Comparison of ENCODE assay signal across 21 cellular contexts in the genomic region with DNA sequence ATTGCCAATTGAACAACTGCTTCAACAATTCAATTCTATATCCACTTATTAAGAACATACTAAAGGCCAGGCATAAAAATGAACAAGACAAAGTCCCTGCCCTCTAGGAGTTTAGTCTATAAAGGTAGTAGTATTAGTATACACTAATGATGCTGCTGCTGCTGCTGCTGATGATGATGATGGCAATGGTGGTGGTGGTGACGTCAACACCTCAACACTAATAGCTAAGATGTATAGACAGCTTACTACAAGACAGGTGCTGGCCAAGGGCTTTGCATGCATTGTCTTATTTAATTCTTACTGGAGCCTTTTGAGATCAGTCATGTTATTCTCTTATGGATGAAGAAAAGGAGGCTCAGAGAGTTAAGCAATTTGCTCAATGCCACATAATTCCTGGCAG.
A peak's percentile ranks its signal among the peaks of the same experiment; 100 is the strongest.
DNase-seq lines count a peak whose midpoint lies in the region; ATAC-seq, FAIRE-seq and TF ChIP-seq lines count a peak whose summit lies in the region.
"Had no signal": no experiment of that assay in that cellular context is flagged by ENCODE, and none has a peak within 500 bp of the region (broad histone marks: within the 10 kb centered on the region; RNA-seq: fewer than 3 reads in every experiment).

No MANE protein-coding gene starts in this region.

- no peak overlapping the region for H3K4me3 Mint-ChIP-seq in endodermal cell
- H3K4me3 Mint-ChIP-seq: B cell; CD4-positive, alpha-beta T cell; CD8-positive, alpha-beta T cell had no signal

- peaks cover 12% of the 10 kb centered on the region for H3K4me1 Mint-ChIP-seq in endodermal cell
- H3K4me1 Mint-ChIP-seq: B cell had no signal

- H3K27ac ChIP-seq in HepG2 (ENCODE audit: extremely low read length, insufficient read depth, low read length): no peak overlapping the region
- H3K27ac ChIP-seq in right lobe of liver: no peak overlapping the region
- H3K27ac ChIP-seq in endodermal cell (ENCODE audit: low read depth, low read length): no peak overlapping the region
- no peak overlapping the region for H3K27ac ChIP-seq in right cardiac atrium (ENCODE audit: low read length)
- H3K27ac ChIP-seq: 22Rv1; A549; BLaER1 treated with 17β-estradiol and CSF1 and Interleukin-3, amounts not matched to agents 10 nM and 100 nM; C4-2B had no signal

- H3K9ac ChIP-seq in HepG2 (ENCODE audit: insufficient read depth, low read depth, low read length): no peak overlapping the region
- H3K9ac ChIP-seq in endodermal cell (ENCODE audit: extremely low read depth, low read length, poor library complexity, severe bottlenecking): no peak overlapping the region
- H3K9ac ChIP-seq: BLaER1 treated with 17β-estradiol and CSF1 and Interleukin-3, amounts not matched to agents 10 nM and 100 nM had no signal

- H3K9me3 Mint-ChIP-seq in endodermal cell: no peaks in the 10 kb centered on the region
- H3K9me3 Mint-ChIP-seq: CD4-positive, alpha-beta T cell; CD8-positive, alpha-beta T cell had no signal

- H3K27ac Mint-ChIP-seq in endodermal cell: no peak overlapping the region
- H3K27ac Mint-ChIP-seq: B cell; CD4-positive, alpha-beta T cell; CD8-positive, alpha-beta T cell had no signal

- TF ChIP-seq RAD21 in HepG2 (CRISPR knock-in tag; IDR thresholded peaks at IDR 0.05): no peak

- CTCF ChIA-PET in HepG2 (lab: Yijun Ruan, JAX; ENCODE audit: low intra/inter-chr PET ratio, low total read pairs): no interaction called here

- H2AFZ ChIP-seq in HepG2 (ENCODE audit: low read length): no peak overlapping the region

- H3K9me3 ChIP-seq in HepG2 (ENCODE audit: low read length): no peaks in the 10 kb centered on the region
- H3K9me3 ChIP-seq in right lobe of liver: no peaks in the 10 kb centered on the region
- H3K9me3 ChIP-seq in endodermal cell (ENCODE audit: control insufficient read depth, low read length): no peaks in the 10 kb centered on the region
- H3K9me3 ChIP-seq in right cardiac atrium (ENCODE audit: control insufficient read depth, low read length): no peaks in the 10 kb centered on the region
- H3K9me3 ChIP-seq: A549; BLaER1 treated with 17β-estradiol and CSF1 and Interleukin-3, amounts not matched to agents 10 nM and 100 nM; Caco-2 had no signal

- BruUV-seq in HepG2 (replicated peaks; lab: Mats Ljungman, UMichigan): no TSS peak

- H3K36me3 ChIP-seq in HepG2 (replicated peaks in 1 of 2; ENCODE audit: control insufficient read depth in 1 of 2, insufficient read depth in 2 of 2, low read length in 2 of 2) (no peaks in the 10 kb centered on the region), right lobe of liver (no peaks in the 10 kb centered on the region), endodermal cell (ENCODE audit: control insufficient read depth, insufficient read depth, low read length) (no peaks in the 10 kb centered on the region)
- H3K36me3 ChIP-seq: BLaER1 treated with 17β-estradiol and CSF1 and Interleukin-3, amounts not matched to agents 10 nM and 100 nM had no signal

- H3K79me2 ChIP-seq in HepG2 (ENCODE audit: insufficient read depth, low read length): no peaks in the 10 kb centered on the region

- ATAC-seq in HepG2 (no peak), right lobe of liver (no peak), right cardiac atrium (no peak)
- ATAC-seq: A549; CD8-positive, alpha-beta T cell had no signal

- H4K20me1 ChIP-seq in HepG2 (ENCODE audit: insufficient read depth, low read length): no peaks in the 10 kb centered on the region
- H4K20me1 ChIP-seq: BLaER1 treated with 17β-estradiol and CSF1 and Interleukin-3, amounts not matched to agents 10 nM and 100 nM had no signal

- DNase-seq in HepG2 (ENCODE audit: low spot score) (no peak), right lobe of liver (no peak), endodermal cell (peak; percentile 27), right cardiac atrium (no peak), RKO (ENCODE audit: low spot score) (no peak)
- DNase-seq: AML-193; Caco-2; Calu3; CD4-positive, alpha-beta T cell; CD8-positive, alpha-beta T cell; DMS79 treated with DMSO at 0.1 percent for 48 hours; GF-D8 had no signal

- H3K27me3 ChIP-seq in HepG2 (ENCODE audit: control insufficient read depth in 1 of 2, insufficient read depth in 2 of 2, low read length in 2 of 2) (0 out of 5 replicates have a peak, but pooled peaks cover 0 to 1% of the 10 kb centered on the region in 2 experiments), right lobe of liver (no peaks in the 10 kb centered on the region), endodermal cell (ENCODE audit: control insufficient read depth, insufficient read depth, low read length, poor library complexity, severe bottlenecking) (no peaks in the 10 kb centered on the region), right cardiac atrium (ENCODE audit: control insufficient read depth, insufficient read depth) (peaks cover 4% of the 10 kb centered on the region)
- H3K27me3 ChIP-seq: BLaER1 treated with 17β-estradiol and CSF1 and Interleukin-3, amounts not matched to agents 10 nM and 100 nM had no signal

- no peaks in the 10 kb centered on the region for H3K4me1 ChIP-seq in HepG2 (ENCODE audit: insufficient read depth, low read length)
- no peaks in the 10 kb centered on the region for H3K4me1 ChIP-seq in right lobe of liver
- peaks cover 2% of the 10 kb centered on the region for H3K4me1 ChIP-seq in endodermal cell (ENCODE audit: control insufficient read depth, insufficient read depth, low read length)
- H3K4me1 ChIP-seq in right cardiac atrium (ENCODE audit: control insufficient read depth, insufficient read depth, low read length): no peaks in the 10 kb centered on the region
- H3K4me1 ChIP-seq: A549 had no signal

- intact Hi-C loops in HepG2 (cut with micrococcal nuclease; ENCODE audit: unreplicated experiment) (no loop called here), right lobe of liver (cut with DNase I) (no loop called here), right cardiac atrium (cut with DNase I) (no loop called here)

- TF ChIP-seq POLR2A in HepG2 (IDR thresholded peaks at IDR 0.05; ENCODE audit: insufficient read depth in 1 of 2, low read depth in 2 of 2, low read length in 2 of 2) (no peak), right lobe of liver (IDR thresholded peaks at IDR 0.05) (no peak)

- POLR2A ChIA-PET in HepG2 (lab: Yijun Ruan, JAX): no interaction called here

- H3K4me3 ChIP-seq in HepG2 (replicated peaks in 1 of 3; ENCODE audit: insufficient read depth in 1 of 3, low read depth in 2 of 3, low read length in 3 of 3): no peak overlapping the region
- no peak overlapping the region for H3K4me3 ChIP-seq in right lobe of liver
- no peak overlapping the region for H3K4me3 ChIP-seq in endodermal cell (ENCODE audit: low read length)
- no peak overlapping the region for H3K4me3 ChIP-seq in right cardiac atrium (ENCODE audit: low read length)
- H3K4me3 ChIP-seq: A549; BLaER1 treated with 17β-estradiol and CSF1 and Interleukin-3, amounts not matched to agents 10 nM and 100 nM had no signal

- no peak for FAIRE-seq in HepG2 (lab: Jason Lieb, UNC)
- FAIRE-seq: D721Med, G401.6, GM12891, GM19239 had no signal

- H3K4me2 ChIP-seq in HepG2 (ENCODE audit: low read depth, low read length): no peak overlapping the region
- H3K4me2 ChIP-seq: A549; BLaER1 treated with 17β-estradiol and CSF1 and Interleukin-3, amounts not matched to agents 10 nM and 100 nM had no signal

- no peak for TF ChIP-seq EP300 in HepG2 (IDR thresholded peaks at IDR 0.05; ENCODE audit: low read depth in 2 of 2, low read length in 2 of 2)
- TF ChIP-seq EP300 in HepG2 (CRISPR knock-in tag; IDR thresholded peaks at IDR 0.05; ENCODE audit: borderline replicate concordance): no peak

- in situ Hi-C loops in HepG2 (cut with HindIII; ENCODE audit: extremely low pct_ligation_motif_present, low pct_unique_long_range_greater_than_20kb): no loop called here

- TF ChIP-seq CTCF in HepG2 (CRISPR knock-in tag; IDR thresholded peaks at IDR 0.05) (no peak), right lobe of liver (IDR thresholded peaks at IDR 0.05) (no peak), endodermal cell (conservative IDR thresholded peaks at IDR 0.05) (no peak)

- no peaks in the 10 kb centered on the region for H3K36me3 Mint-ChIP-seq in endodermal cell (ENCODE audit: low read depth)
- H3K36me3 Mint-ChIP-seq: CD8-positive, alpha-beta T cell had no signal

- WGBS in HepG2 (ENCODE audit: low lambda C conversion rate): 14% methylated on average over 1 of the region's 1 CpG
- 50% methylated on average over 1 of the region's 1 CpG for WGBS in right lobe of liver (ENCODE audit: insufficient coverage, low coverage, low lambda C conversion rate, missing lambda C conversion rate)
- 100% methylated on average over 1 of the region's 1 CpG; no CpG with 5 or more reads in 1 of the 2 experiments for WGBS in endodermal cell (ENCODE audit: insufficient coverage in 1 of 2, insufficient read length in 1 of 2), 2 experiments
- 82% methylated on average over 1 of the region's 1 CpG for WGBS in right cardiac atrium

- H3K27me3 Mint-ChIP-seq in endodermal cell (ENCODE audit: insufficient read depth): peaks cover 20% of the 10 kb centered on the region

TF ChIP-seq in HepG2, 621 proteins besides CTCF, POLR2A, EP300 and RAD21:
- TF ChIP-seq CREB1 (IDR thresholded peaks at IDR 0.05) (peak; percentile 73), CREB1 (CRISPR knock-in tag; IDR thresholded peaks at IDR 0.05) (no peak), SNRNP70 (IDR thresholded peaks at IDR 0.05; ENCODE audit: low read depth, low read length) (no peak)
TF ChIP-seq in HepG2: peak in this region for 1.
